In genomic region chr15:31528846-31529245, GRCh38 we compare ENCODE assay signal across 31 cellular contexts.
"Had no signal": no experiment of that assay in that cellular context is flagged by ENCODE, and none has a peak within 500 bp of the region (broad histone marks: within the 10 kb centered on the region; RNA-seq: fewer than 3 reads in every experiment).

No MANE protein-coding gene starts in this region.

- H3K9me3 ChIP-seq: neutrophil, ovary, prostate gland, sigmoid colon, tibial artery, upper lobe of right lung had no signal

- ATAC-seq: left colon; naive thymus-derived CD8-positive, alpha-beta T cell; stimulated activated effector memory CD8-positive, alpha-beta T cell treated with anti-CD3 and anti-CD28 coated beads, Interleukin-12 subunit alpha, Interleukin-12 subunit beta, amount 100 ng/mL, for 72 hours; T-helper 17 cell; upper lobe of right lung had no signal

- H3K27me3 ChIP-seq: brain microvascular endothelial cell, neutrophil, ovary, sigmoid colon, tibial artery, upper lobe of right lung had no signal

- H3K4me1 Mint-ChIP-seq: activated CD4-positive, alpha-beta T cell treated with anti-CD3 and anti-CD28 coated beads, Interleukin-2, amount 10 ng/mL, durations not matched to agents 24 days and 14 days; activated naive CD4-positive, alpha-beta T cell treated with anti-CD3 and anti-CD28 coated beads, Interleukin-2, amount 10 ng/mL, durations not matched to agents 7 days and 5 days; activated naive CD8-positive, alpha-beta T cell treated with anti-CD3 and anti-CD28 coated beads, Interleukin-2, amount 10 ng/mL, durations not matched to agents 7 days and 5 days; memory B cell; naive thymus-derived CD8-positive, alpha-beta T cell; stimulated activated effector memory CD8-positive, alpha-beta T cell treated with anti-CD3 and anti-CD28 coated beads, Interleukin-12 subunit alpha, Interleukin-12 subunit beta, amount 100 ng/mL, for 72 hours had no signal

- H3K27ac ChIP-seq: brain microvascular endothelial cell, neutrophil, ovary, prostate gland, sigmoid colon, tibial artery, upper lobe of right lung, WERI-Rb-1 had no signal

- H3K4me3 Mint-ChIP-seq: activated CD4-positive, alpha-beta memory T cell treated with anti-CD3 and anti-CD28 coated beads for 36 hours; activated CD4-positive, alpha-beta T cell treated with anti-CD3 and anti-CD28 coated beads, Interleukin-2, amount 10 ng/mL, durations not matched to agents 24 days and 14 days; activated naive CD4-positive, alpha-beta T cell treated with anti-CD3 and anti-CD28 coated beads, Interleukin-2, amount 10 ng/mL, durations not matched to agents 7 days and 5 days; activated naive CD8-positive, alpha-beta T cell treated with anti-CD3 and anti-CD28 coated beads, Interleukin-2, amount 10 ng/mL, durations not matched to agents 7 days and 5 days; activated T-helper 1 cell treated with anti-CD3 and anti-CD28 coated beads, Interleukin-12 subunit alpha, Interleukin-12 subunit beta, Interleukin-2, Interleukin-4 antibody, amounts not matched to agents 30 ng/mL and 10 ng/mL and 1 ng/mL, durations not matched to agents 14 hours and 24 hours and 36 hours; memory B cell; naive thymus-derived CD8-positive, alpha-beta T cell; stimulated activated effector memory CD8-positive, alpha-beta T cell treated with anti-CD3 and anti-CD28 coated beads, Interleukin-12 subunit alpha, Interleukin-12 subunit beta, amount 100 ng/mL, for 72 hours; stimulated activated naive CD8-positive, alpha-beta T cell treated with anti-CD3 and anti-CD28 coated beads, Interleukin-15, Interleukin-2, amounts not matched to agents 100 ng/mL and 50 ng/mL, for 24 hours; T-helper 17 cell had no signal

- DNase-seq: activated CD4-positive, alpha-beta memory T cell treated with anti-CD3 and anti-CD28 coated beads for 36 hours; activated CD4-positive, alpha-beta T cell treated with anti-CD3 and anti-CD28 coated beads, Interleukin-2, amount 10 ng/mL, durations not matched to agents 24 days and 14 days; activated CD4-positive, CD25-positive, alpha-beta regulatory T cell treated with anti-CD3 and anti-CD28 coated beads, Interleukin-2, amount 50 U/mL, for 72 hours; activated CD8-positive, alpha-beta memory T cell treated with anti-CD3 and anti-CD28 coated beads, Interleukin-2, amount 50 U/mL, for 4 hours; activated effector memory CD4-positive, alpha-beta T cell treated with anti-CD3 and anti-CD28 coated beads, Interleukin-2, amount 50 U/mL, for 16 hours; activated naive CD4-positive, alpha-beta T cell treated with anti-CD3 and anti-CD28 coated beads, Interleukin-2, amount 10 ng/mL, durations not matched to agents 7 days and 5 days; activated naive CD8-positive, alpha-beta T cell treated with anti-CD3 and anti-CD28 coated beads, Interleukin-2, amount 10 ng/mL, durations not matched to agents 7 days and 5 days; activated T-cell treated with anti-CD3 and anti-CD28 coated beads, Interleukin-2, amount 50 U/mL, for 1 hour; brain microvascular endothelial cell; dermis blood vessel endothelial cell; effector CD8-positive, alpha-beta T cell; glutamatergic neuron; left colon; ovary; retina; sigmoid colon; small intestine; stimulated activated CD4-positive, alpha-beta T cell treated with anti-CD3 and anti-CD28 coated beads, Interleukin-4, amount 100 ng/mL, for 24 hours; SW 1271; T-helper 17 cell; T1000; tibial artery; upper lobe of right lung; WERI-Rb-1 had no signal

- H3K27ac Mint-ChIP-seq: activated CD4-positive, alpha-beta memory T cell treated with anti-CD3 and anti-CD28 coated beads for 36 hours; activated CD4-positive, alpha-beta T cell treated with anti-CD3 and anti-CD28 coated beads, Interleukin-2, amount 10 ng/mL, durations not matched to agents 24 days and 14 days; activated naive CD4-positive, alpha-beta T cell treated with anti-CD3 and anti-CD28 coated beads, Interleukin-2, amount 10 ng/mL, durations not matched to agents 7 days and 5 days; activated naive CD8-positive, alpha-beta T cell treated with anti-CD3 and anti-CD28 coated beads, Interleukin-2, amount 10 ng/mL, durations not matched to agents 7 days and 5 days; activated T-helper 1 cell treated with anti-CD3 and anti-CD28 coated beads, Interleukin-12 subunit alpha, Interleukin-12 subunit beta, Interleukin-2, Interleukin-4 antibody, amounts not matched to agents 30 ng/mL and 10 ng/mL and 1 ng/mL, durations not matched to agents 14 hours and 24 hours and 36 hours; memory B cell; naive thymus-derived CD8-positive, alpha-beta T cell; stimulated activated effector memory CD8-positive, alpha-beta T cell treated with anti-CD3 and anti-CD28 coated beads, Interleukin-12 subunit alpha, Interleukin-12 subunit beta, amount 100 ng/mL, for 72 hours; stimulated activated naive CD8-positive, alpha-beta T cell treated with anti-CD3 and anti-CD28 coated beads, Interleukin-15, Interleukin-2, amounts not matched to agents 100 ng/mL and 50 ng/mL, for 24 hours; T-helper 17 cell had no signal

- H3K4me1 ChIP-seq: prostate gland, sigmoid colon, tibial artery, upper lobe of right lung had no signal

- H3K9me3 Mint-ChIP-seq: activated CD4-positive, alpha-beta memory T cell treated with anti-CD3 and anti-CD28 coated beads for 36 hours; activated CD4-positive, alpha-beta T cell treated with anti-CD3 and anti-CD28 coated beads, Interleukin-2, amount 10 ng/mL, durations not matched to agents 24 days and 14 days; activated naive CD4-positive, alpha-beta T cell treated with anti-CD3 and anti-CD28 coated beads, Interleukin-2, amount 10 ng/mL, durations not matched to agents 7 days and 5 days; stimulated activated effector memory CD8-positive, alpha-beta T cell treated with anti-CD3 and anti-CD28 coated beads, Interleukin-12 subunit alpha, Interleukin-12 subunit beta, amount 100 ng/mL, for 72 hours had no signal

- H3K36me3 ChIP-seq: brain microvascular endothelial cell, neutrophil, ovary, prostate gland, sigmoid colon, upper lobe of right lung, WERI-Rb-1 had no signal

- H3K4me3 ChIP-seq: ovary, prostate gland, sigmoid colon, tibial artery, upper lobe of right lung had no signal

- H3K36me3 Mint-ChIP-seq: activated CD4-positive, alpha-beta memory T cell treated with anti-CD3 and anti-CD28 coated beads for 36 hours; activated naive CD4-positive, alpha-beta T cell treated with anti-CD3 and anti-CD28 coated beads, Interleukin-2, amount 10 ng/mL, durations not matched to agents 7 days and 5 days; activated naive CD8-positive, alpha-beta T cell treated with anti-CD3 and anti-CD28 coated beads, Interleukin-2, amount 10 ng/mL, durations not matched to agents 7 days and 5 days; memory B cell; stimulated activated effector memory CD8-positive, alpha-beta T cell treated with anti-CD3 and anti-CD28 coated beads, Interleukin-12 subunit alpha, Interleukin-12 subunit beta, amount 100 ng/mL, for 72 hours had no signal
